ENCODE assay signal across 6 cellular contexts in genomic region chr19:3606174-3606689, GRCh38. TPM values are rescaled to one million over a fixed set of nuclear protein-coding genes. Genes with fewer than 3 reads are reported as not detected.
DNase-seq lines count a peak whose midpoint lies in the region; ATAC-seq and TF ChIP-seq lines count a peak whose summit lies in the region.

No MANE protein-coding gene starts in this region.

- peak overlapping the region; percentile 41 for H3K4me3 ChIP-seq in effector memory CD4-positive, alpha-beta T cell (ENCODE audit: insufficient read depth, low read depth, low read length, poor library complexity, severe bottlenecking)
- peak overlapping the region; percentile 50 to 77 (median 60) for H3K4me3 ChIP-seq in spleen

- H3K9me3 Mint-ChIP-seq in activated CD4-positive, alpha-beta T cell treated with anti-CD3 and anti-CD28 coated beads for 36 hours (ENCODE audit: low read depth): no peaks in the 10 kb centered on the region

- peaks cover 2% of the 10 kb centered on the region for H3K27me3 Mint-ChIP-seq in activated CD4-positive, alpha-beta T cell treated with anti-CD3 and anti-CD28 coated beads for 36 hours

- peak; percentile 60 for ATAC-seq in activated CD4-positive, alpha-beta T cell treated with anti-CD3 and anti-CD28 coated beads for 36 hours
- ATAC-seq in GM21786 (IDR thresholded peaks at IDR 0.05; ENCODE audit: unreplicated experiment): no peak

- POLR2A ChIA-PET in activated CD4-positive, alpha-beta T cell treated with anti-CD3 and anti-CD28 coated beads for 36 hours (lab: Charles Lee): no interaction called here

- 1 to 5% (median 2%) methylated on average over 25 to 35 of the region's 35 CpGs for whole genome bisulfite sequencing in spleen, 5 donors

- peaks cover 2% of the 10 kb centered on the region for H3K4me1 Mint-ChIP-seq in activated CD4-positive, alpha-beta T cell treated with anti-CD3 and anti-CD28 coated beads for 36 hours

- TF ChIP-seq CTCF in spleen (IDR thresholded peaks at IDR 0.05 in 8 of 11, conservative IDR thresholded peaks at IDR 0.05 in 3 of 11): no peak

- peaks cover 2% of the 10 kb centered on the region for H3K36me3 Mint-ChIP-seq in activated CD4-positive, alpha-beta T cell treated with anti-CD3 and anti-CD28 coated beads for 36 hours (ENCODE audit: low read depth)

- peaks cover 9% of the 10 kb centered on the region for H3K36me3 ChIP-seq in effector memory CD4-positive, alpha-beta T cell (ENCODE audit: control insufficient read depth, insufficient read depth, low read length)
- peaks cover 0 to 13% (median 6%) of the 10 kb centered on the region in 6 donors for H3K36me3 ChIP-seq in spleen

- TF ChIP-seq POLR2A in spleen (IDR thresholded peaks at IDR 0.05): no peak

- peak overlapping the region; percentile 26 for H3K4me3 Mint-ChIP-seq in activated CD4-positive, alpha-beta T cell treated with anti-CD3 and anti-CD28 coated beads for 36 hours

- no peaks in the 10 kb centered on the region for H3K27me3 ChIP-seq in effector memory CD4-positive, alpha-beta T cell (replicated peaks; ENCODE audit: control insufficient read depth, insufficient read depth, low read length, poor library complexity, severe bottlenecking)
- peaks cover 0 to 43% (median 13%) of the 10 kb centered on the region in 7 donors for H3K27me3 ChIP-seq in spleen (replicated peaks in 1 of 7)

- CTCF ChIA-PET in activated CD4-positive, alpha-beta T cell treated with anti-CD3 and anti-CD28 coated beads for 36 hours (lab: Charles Lee): no interaction called here

- H3K4me1 ChIP-seq in effector memory CD4-positive, alpha-beta T cell (ENCODE audit: control insufficient read depth, insufficient read depth, low read length, poor library complexity, severe bottlenecking): peaks cover 26% of the 10 kb centered on the region
- H3K4me1 ChIP-seq in spleen: peaks cover 38 to 91% (median 76%) of the 10 kb centered on the region in 6 donors

- H3K9me3 ChIP-seq in effector memory CD4-positive, alpha-beta T cell (ENCODE audit: control insufficient read depth, low read length): no peaks in the 10 kb centered on the region
- H3K9me3 ChIP-seq in spleen: no peaks in the 10 kb centered on the region

- intact Hi-C loops in activated CD4-positive, alpha-beta T cell treated with anti-CD3 and anti-CD28 coated beads for 36 hours (cut with DNase I, micrococcal nuclease): no loop called here
- intact Hi-C loops in spleen (cut with DNase I; ENCODE audit: low total_unique reads): no loop called here

- H3K27ac ChIP-seq in effector memory CD4-positive, alpha-beta T cell (ENCODE audit: insufficient read depth, low read length, poor library complexity, severe bottlenecking): no peak overlapping the region
- H3K27ac ChIP-seq in spleen: peak overlapping the region; percentile 72 to 91 (median 84)

- H3K27ac Mint-ChIP-seq in activated CD4-positive, alpha-beta T cell treated with anti-CD3 and anti-CD28 coated beads for 36 hours: no peak overlapping the region

- peak; percentile 52 for DNase-seq in activated CD4-positive, alpha-beta T cell treated with anti-CD3 and anti-CD28 coated beads for 36 hours
- no peak for DNase-seq in activated CD4-positive, alpha-beta T cell treated with anti-CD3 and anti-CD28 coated beads for 4 hours
- peak in 1 of 3 donors; percentile 8 for DNase-seq in effector memory CD4-positive, alpha-beta T cell
- DNase-seq in spleen: peak; percentile 85
- no peak for DNase-seq in NCI-H1436 treated with DMSO at 0.1 percent for 48 hours (lab: John Stamatoyannopoulos, UW)

RNA-seq across cellular contexts. Expression of gene TBXA2R, which starts 0.4 kb away (rescaled TPM):
- under 1 TPM; 0.64 to 0.72 TPM for total RNA-seq in activated CD4-positive, alpha-beta T cell treated with anti-CD3 and anti-CD28 coated beads for 36 hours
- total RNA-seq in spleen: 10 to 100 TPM in 5 of 7 donors, 1 to 10 TPM in 2; 8.7 to 16.1 (median 11.6) TPM
- polyA plus RNA-seq in spleen: 1 to 10 TPM; 2.1 to 4.4 (median 3.8) TPM

RNA-seq across cellular contexts. Expression of gene CACTIN, which starts 20.4 kb away (rescaled TPM):
- total RNA-seq in activated CD4-positive, alpha-beta T cell treated with anti-CD3 and anti-CD28 coated beads for 36 hours: 10 to 100 TPM; 28.0 to 33.6 TPM
- total RNA-seq in spleen: 10 to 100 TPM; 18.9 to 27.1 (median 25.7) TPM
- polyA plus RNA-seq in spleen: 10 to 100 TPM; 10.8 to 21.1 (median 12.0) TPM

RNA-seq across cellular contexts. Expression of gene GIPC3, which starts 21.0 kb away (rescaled TPM):
- under 1 TPM; 0.48 to 0.51 TPM for total RNA-seq in activated CD4-positive, alpha-beta T cell treated with anti-CD3 and anti-CD28 coated beads for 36 hours
- total RNA-seq in spleen: 1 to 10 TPM; 3.4 to 9.2 (median 5.4) TPM
- polyA plus RNA-seq in spleen: 1 to 10 TPM in 1 of 3 donors, under 1 TPM in 2; 0.80 to 2.3 (median 0.96) TPM

RNA-seq across cellular contexts. Expression of gene HMG20B, which starts 33.5 kb away (rescaled TPM):
- 10 to 100 TPM; 59.5 to 62.5 TPM for total RNA-seq in activated CD4-positive, alpha-beta T cell treated with anti-CD3 and anti-CD28 coated beads for 36 hours
- total RNA-seq in spleen: 10 to 100 TPM; 49.4 to 74.1 (median 62.8) TPM
- 10 to 100 TPM; 52.4 to 82.2 (median 71.4) TPM for polyA plus RNA-seq in spleen

RNA-seq across cellular contexts. Expression of gene MFSD12, which starts 48.8 kb away (rescaled TPM):
- total RNA-seq in activated CD4-positive, alpha-beta T cell treated with anti-CD3 and anti-CD28 coated beads for 36 hours: 10 to 100 TPM; 44.7 to 46.7 TPM
- total RNA-seq in spleen: 100 to 1,000 TPM in 3 of 7 donors, 10 to 100 TPM in 4; 62.8 to 131 (median 98.6) TPM
- 10 to 100 TPM; 31.0 to 63.9 (median 37.6) TPM for polyA plus RNA-seq in spleen

Comparison
In these comparisons a context has a peak if more than half of its experiments do, and no peak if none do; other contexts are left out.
1. DNase-seq: peak in activated CD4-positive, alpha-beta T cell treated with anti-CD3 and anti-CD28 coated beads for 36 hours (single experiment) and spleen (single experiment); none in activated CD4-positive, alpha-beta T cell treated with anti-CD3 and anti-CD28 coated beads for 4 hours (0 of 2) and NCI-H1436 treated with DMSO at 0.1 percent for 48 hours (single experiment).
2. RNA of gene TBXA2R, which starts 0.4 kb away (total RNA-seq): 8.7 to 16.1 TPM in spleen; 0.64 to 0.72 TPM in activated CD4-positive, alpha-beta T cell treated with anti-CD3 and anti-CD28 coated beads for 36 hours; every median in the first group is over 4 times any median in the second.